Comparison of ENCODE assay signal across 31 cellular contexts in genomic region chr18:25408294-25408693, GRCh38.
"Had no signal": no experiment of that assay in that cellular context is flagged by ENCODE, and none has a peak within 500 bp of the region (broad histone marks: within the 10 kb centered on the region; RNA-seq: fewer than 3 reads in every experiment).

No MANE protein-coding gene starts in this region.

- H3K4me3 Mint-ChIP-seq: natural killer cell; nephron; neural progenitor cell; stimulated activated memory B cell treated with anti-CD40 and anti-IgM and Interleukin-4, amounts not matched to agents 10 μg/mL and 1 μg/mL and 100 μg/mL, for 72 hours; stimulated activated naive CD8-positive, alpha-beta T cell treated with anti-CD3 and anti-CD28 coated beads, Interleukin-15, amount 100 ng/mL, for 72 hours; type B pancreatic cell had no signal

- H3K9me3 ChIP-seq: ovary, psoas muscle, suprapubic skin, testis, tibial artery, transverse colon, upper lobe of right lung, uterus had no signal

- ATAC-seq: natural killer cell; psoas muscle; right cardiac atrium; sciatic nerve; stimulated activated memory B cell treated with anti-CD40 and anti-IgM and Interleukin-4, amounts not matched to agents 10 μg/mL and 1 μg/mL and 100 μg/mL, for 72 hours; stimulated activated naive CD8-positive, alpha-beta T cell treated with anti-CD3 and anti-CD28 coated beads, Interleukin-15, amount 100 ng/mL, for 72 hours; stimulated activated naive CD8-positive, alpha-beta T cell treated with anti-CD3 and anti-CD28 coated beads, Interleukin-15, Interleukin-2, amounts not matched to agents 100 U/mL and 50 U/mL, for 24 hours; upper lobe of right lung had no signal

- H2AFZ ChIP-seq: neural progenitor cell, parathyroid adenoma had no signal

- H3K79me2 ChIP-seq: parathyroid adenoma had no signal

- H3K9ac ChIP-seq: neural progenitor cell, parathyroid adenoma had no signal

- H3K9me3 Mint-ChIP-seq: type B pancreatic cell had no signal

- H3K4me1 ChIP-seq: neural progenitor cell, parathyroid adenoma, psoas muscle, spleen, suprapubic skin, testis, tibial artery, transverse colon, upper lobe of right lung, uterus had no signal

- H3K27ac ChIP-seq: neural progenitor cell, ovary, parathyroid adenoma, psoas muscle, skin epidermis, spleen, suprapubic skin, testis, tibial artery, transverse colon, upper lobe of right lung, uterus had no signal

- H3K27me3 Mint-ChIP-seq: progenitor cell of endocrine pancreas; stimulated activated naive CD8-positive, alpha-beta T cell treated with anti-CD3 and anti-CD28 coated beads, Interleukin-15, amount 100 ng/mL, for 72 hours had no signal

- H3K4me2 ChIP-seq: neural progenitor cell, smooth muscle cell had no signal

- H3K4me1 Mint-ChIP-seq: natural killer cell; nephron; stimulated activated memory B cell treated with anti-CD40 and anti-IgM and Interleukin-4, amounts not matched to agents 10 μg/mL and 1 μg/mL and 100 μg/mL, for 72 hours; stimulated activated naive CD8-positive, alpha-beta T cell treated with anti-CD3 and anti-CD28 coated beads, Interleukin-15, amount 100 ng/mL, for 72 hours had no signal

- H3K27ac Mint-ChIP-seq: natural killer cell; nephron; neural progenitor cell; progenitor cell of endocrine pancreas; stimulated activated memory B cell treated with anti-CD40 and anti-IgM and Interleukin-4, amounts not matched to agents 10 μg/mL and 1 μg/mL and 100 μg/mL, for 72 hours; type B pancreatic cell had no signal

- H3K36me3 Mint-ChIP-seq: natural killer cell; neural progenitor cell; stimulated activated memory B cell treated with anti-CD40 and anti-IgM and Interleukin-4, amounts not matched to agents 10 μg/mL and 1 μg/mL and 100 μg/mL, for 72 hours; type B pancreatic cell had no signal

- H3K36me3 ChIP-seq: neural progenitor cell, ovary, spleen, suprapubic skin, tibial artery, transverse colon, upper lobe of right lung, uterus had no signal

- DNase-seq: natural killer cell; occipital lobe; ovary; posterior cingulate gyrus; psoas muscle; right cardiac atrium; spleen; stimulated activated CD4-positive, alpha-beta T cell treated with anti-CD3 and anti-CD28 coated beads, Interleukin-12 subunit alpha, Interleukin-12 subunit beta, amount 100 ng/mL, for 4 hours; stimulated activated CD4-positive, alpha-beta T cell treated with anti-CD3 and anti-CD28 coated beads, Interleukin-1b, Interleukin-23, amount 100 ng/mL, for 48 hours; stimulated activated CD4-positive, alpha-beta T cell treated with anti-CD3 and anti-CD28 coated beads, Interleukin-4, amount 100 ng/mL, for 1 hour; stimulated activated CD4-positive, alpha-beta T cell treated with anti-CD3 and anti-CD28 coated beads, Interleukin-4, amount 100 ng/mL, for 4 hours; stimulated activated CD8-positive, alpha-beta memory T cell treated with anti-CD3 and anti-CD28 coated beads, Interleukin-4, amount 100 ng/mL, for 48 hours; stimulated activated naive CD4-positive, alpha-beta T cell; stimulated activated naive CD8-positive, alpha-beta T cell treated with anti-CD3 and anti-CD28 coated beads, Interleukin-15, amount 100 ng/mL, for 72 hours; stimulated activated naive CD8-positive, alpha-beta T cell treated with anti-CD3 and anti-CD28 coated beads, Interleukin-15, Interleukin-2, amounts not matched to agents 100 U/mL and 50 U/mL, for 24 hours; substantia nigra; testis; tibial artery; transverse colon; upper lobe of right lung; uterus had no signal

- H3K4me3 ChIP-seq: neural progenitor cell, ovary, psoas muscle, skin epidermis, smooth muscle cell, spleen, suprapubic skin, testis, tibial artery, transverse colon, upper lobe of right lung, uterus had no signal

- H3K27me3 ChIP-seq: neural progenitor cell, ovary, spleen, suprapubic skin, testis, tibial artery, transverse colon, upper lobe of right lung, uterus had no signal
